In genomic region chr3:105647047-105647446, GRCh38 we compare ENCODE assay signal across 9 cellular contexts.
DNase-seq lines count a peak whose midpoint lies in the region; ATAC-seq and FAIRE-seq lines count a peak whose summit lies in the region.
"Had no signal": no experiment of that assay in that cellular context is flagged by ENCODE, and none has a peak within 500 bp of the region (broad histone marks: within the 10 kb centered on the region; RNA-seq: fewer than 3 reads in every experiment).

No MANE protein-coding gene starts in this region.

- in situ Hi-C loops in G401 (cut with HindIII; ENCODE audit: low sequenced_read_pairs), result no loop called here

- H3K4me3 Mint-ChIP-seq in naive thymus-derived CD8-positive, alpha-beta T cell, result no peak overlapping the region

- H3K36me3 Mint-ChIP-seq in naive thymus-derived CD8-positive, alpha-beta T cell, result peaks cover 0 to 6% (median 4%) of the 10 kb centered on the region in 3 donors

- H3K27me3 Mint-ChIP-seq in naive thymus-derived CD8-positive, alpha-beta T cell, result peaks cover 0 to 4% (median 2%) of the 10 kb centered on the region in 5 donors

- no peak overlapping the region for H3K27ac Mint-ChIP-seq in naive thymus-derived CD8-positive, alpha-beta T cell

- no peaks in the 10 kb centered on the region for H3K4me1 Mint-ChIP-seq in naive thymus-derived CD8-positive, alpha-beta T cell

- POLR2A ChIA-PET in naive thymus-derived CD8-positive, alpha-beta T cell (lab: Charles Lee), result no interaction called here

- ATAC-seq in naive thymus-derived CD8-positive, alpha-beta T cell, result no peak
- ATAC-seq in HG03159 (IDR thresholded peaks at IDR 0.05; ENCODE audit: unreplicated experiment), result no peak

- peak; percentile 49 for DNase-seq in AG20443 (ENCODE audit: low spot score)
- peak; percentile 71 for DNase-seq in HS-27A (ENCODE audit: low read depth)
- DNase-seq in SKM-1 treated with dmso at 0.1 percent for 144 hours (lab: John Stamatoyannopoulos, UW; ENCODE audit: unreplicated experiment), result peak; percentile 50
- DNase-seq in frontal cortex (ENCODE audit: low spot score in 2 of 2), result no peak
- no peak for DNase-seq in naive thymus-derived CD8-positive, alpha-beta T cell
- no peak for DNase-seq in G401 (ENCODE audit: low spot score)
- DNase-seq in T-helper 2 cell, result no peak
- DNase-seq: retina had no signal

- peak; percentile 26 for FAIRE-seq in frontal cortex (lab: Jason Lieb, UNC)

- H3K9me3 Mint-ChIP-seq in naive thymus-derived CD8-positive, alpha-beta T cell, result peaks cover 0 to 5% (median 0%) of the 10 kb centered on the region in 9 donors

Comparison
In these comparisons a context has a peak if more than half of its experiments do, and no peak if none do; other contexts are left out.
1. DNase-seq: peak in AG20443 (single experiment), HS-27A (single experiment) and SKM-1 treated with dmso at 0.1 percent for 144 hours (single experiment); none in frontal cortex (0 of 2), naive thymus-derived CD8-positive, alpha-beta T cell (0 of 10), G401 (single experiment) and T-helper 2 cell (0 of 5).